31 cellular contexts compared by ENCODE assay signal in the genomic region with DNA sequence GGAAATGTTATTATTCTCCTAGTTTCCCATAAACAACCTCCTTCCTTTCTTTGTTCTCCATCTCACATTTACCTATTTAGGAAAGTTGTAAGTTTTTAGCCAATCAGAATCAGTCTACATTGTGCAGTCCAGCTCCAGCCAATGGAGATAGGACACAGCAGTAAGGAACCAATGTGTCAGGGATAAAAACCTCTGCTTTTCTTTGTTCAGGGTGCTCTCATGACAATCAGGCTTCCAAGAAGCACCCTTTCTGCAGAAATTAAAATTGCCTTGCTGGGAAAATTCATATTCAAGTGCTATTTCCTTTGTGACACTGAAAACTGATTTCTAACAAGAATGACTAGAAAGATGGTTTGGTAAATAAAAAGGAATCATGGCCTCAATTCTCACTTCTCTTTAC. TPM values are rescaled to one million over a fixed set of nuclear protein-coding genes. Genes with fewer than 3 reads are reported as not detected.
DNase-seq lines count a peak whose midpoint lies in the region; ATAC-seq, FAIRE-seq and TF ChIP-seq lines count a peak whose summit lies in the region.
"Had no signal": no experiment of that assay in that cellular context is flagged by ENCODE, and none has a peak within 500 bp of the region (broad histone marks: within the 10 kb centered on the region; RNA-seq: fewer than 3 reads in every experiment).

No MANE protein-coding gene starts in this region.

- H3K27ac ChIP-seq in A549 (no peak overlapping the region), right cardiac atrium (ENCODE audit: low read length) (no peak overlapping the region)
- H3K27ac ChIP-seq: adrenal gland, cardiac muscle cell, esophagus squamous epithelium, gastroesophageal sphincter, psoas muscle, SJSA1 had no signal

- POLR2A ChIA-PET in A549 (lab: Yijun Ruan, JAX): no interaction called here

- TF ChIP-seq POLR2A in A549 (IDR thresholded peaks at IDR 0.05; ENCODE audit: low read length): no peak

- ATAC-seq in A549 (no peak), right cardiac atrium (no peak)
- ATAC-seq: activated T-cell treated with anti-CD3 and anti-CD28 coated beads, Interleukin-2, amount 50 U/mL, for 72 hours; gastroesophageal sphincter; psoas muscle had no signal

- intact Hi-C loops in right cardiac atrium (cut with DNase I): no loop called here

- peak in 1 of 2 experiments; percentile 21 for DNase-seq in A549 (ENCODE audit: low read depth in 1 of 2, low spot score in 1 of 2)
- DNase-seq in KBM-7: peak; percentile 9
- DNase-seq in astrocyte of the spinal cord (ENCODE audit: low read depth, low spot score): peak; percentile 24
- peak; percentile 4 for DNase-seq in fibroblast of the aortic adventitia (ENCODE audit: low read depth)
- no peak for DNase-seq in amygdala (lab: John Stamatoyannopoulos, UW)
- DNase-seq in right cardiac atrium: no peak
- no peak for DNase-seq in KG1 (lab: John Stamatoyannopoulos, UW)
- DNase-seq in DMS79 treated with DMSO at 0.1 percent for 48 hours (lab: John Stamatoyannopoulos, UW): no peak
- DNase-seq: activated B cell treated with CpG ODN at 0.5 μM for 24 hours; activated naive CD4-positive, alpha-beta T cell treated with anti-CD3 and anti-CD28 coated beads for 36 hours; activated T-cell treated with anti-CD3 and anti-CD28 coated beads, Interleukin-2, amount 50 U/mL, for 72 hours; adrenal gland; CD4-positive, alpha-beta memory T cell; cortex of kidney; esophagus squamous epithelium; hippocampal formation; immature natural killer cell; NCI-H1930; NCI-H2227 treated with DMSO at 0.1 percent for 48 hours; NCI-H748 treated with DMSO at 0.1 percent for 48 hours; nucleus accumbens; psoas muscle; RPMI8226; trophoblast cell had no signal

- no peak overlapping the region for H3K4me3 ChIP-seq in A549
- H3K4me3 ChIP-seq in astrocyte of the spinal cord (ENCODE audit: low read depth, low read length): no peak overlapping the region
- no peak overlapping the region for H3K4me3 ChIP-seq in fibroblast of the aortic adventitia (ENCODE audit: low read depth, low read length)
- no peak overlapping the region for H3K4me3 ChIP-seq in right cardiac atrium (ENCODE audit: low read length)
- H3K4me3 ChIP-seq: adrenal gland, cardiac muscle cell, esophagus squamous epithelium, gastroesophageal sphincter, psoas muscle, SJSA1 had no signal

- H3K4me1 ChIP-seq in A549: no peaks in the 10 kb centered on the region
- H3K4me1 ChIP-seq in right cardiac atrium (ENCODE audit: control insufficient read depth, insufficient read depth, low read length): no peaks in the 10 kb centered on the region
- H3K4me1 ChIP-seq: adrenal gland, esophagus squamous epithelium, gastroesophageal sphincter, psoas muscle, SJSA1 had no signal

- in situ Hi-C loops in KBM-7 (cut with MboI; ENCODE audit: low pct_unique_long_range_greater_than_20kb, low sequenced_read_pairs): no loop called here
- in situ Hi-C loops in astrocyte of the spinal cord (cut with HindIII; ENCODE audit: low sequenced_read_pairs): no loop called here

- no peak overlapping the region for H3K4me2 ChIP-seq in A549

- H3K27me3 ChIP-seq in right cardiac atrium (ENCODE audit: control insufficient read depth, insufficient read depth): no peaks in the 10 kb centered on the region
- H3K27me3 ChIP-seq: adrenal gland, cardiac muscle cell, gastroesophageal sphincter had no signal

- H3K9me3 ChIP-seq in A549: peaks cover 37% of the 10 kb centered on the region; the same call in 2 of the 3 replicates
- H3K9me3 ChIP-seq in right cardiac atrium (ENCODE audit: control insufficient read depth, low read length): peaks cover 2% of the 10 kb centered on the region

- TF ChIP-seq EP300 in A549 (IDR thresholded peaks at IDR 0.05): no peak

- no peak for FAIRE-seq in A549 (lab: Jason Lieb, UNC)

- TF ChIP-seq RAD21 in A549 (conservative IDR thresholded peaks at IDR 0.05 in 1 of 2, IDR thresholded peaks at IDR 0.05 in 1 of 2): no peak

- TF ChIP-seq CTCF in A549 (IDR thresholded peaks at IDR 0.05) (no peak), astrocyte of the spinal cord (IDR thresholded peaks at IDR 0.05; ENCODE audit: low read depth, low read length) (no peak), fibroblast of the aortic adventitia (IDR thresholded peaks at IDR 0.05; ENCODE audit: insufficient read depth, low read length) (no peak)

- CTCF ChIA-PET in A549 (lab: Yijun Ruan, JAX): interaction anchor here (1.3 to 1.6 kb wide), 2 partner anchors 10 to 88 kb away, joined by 4 read pairs; no protein-coding TSS in a partner anchor

TF ChIP-seq in A549, 52 proteins besides CTCF, POLR2A, EP300 and RAD21:
- TF ChIP-seq, protein P1, sequence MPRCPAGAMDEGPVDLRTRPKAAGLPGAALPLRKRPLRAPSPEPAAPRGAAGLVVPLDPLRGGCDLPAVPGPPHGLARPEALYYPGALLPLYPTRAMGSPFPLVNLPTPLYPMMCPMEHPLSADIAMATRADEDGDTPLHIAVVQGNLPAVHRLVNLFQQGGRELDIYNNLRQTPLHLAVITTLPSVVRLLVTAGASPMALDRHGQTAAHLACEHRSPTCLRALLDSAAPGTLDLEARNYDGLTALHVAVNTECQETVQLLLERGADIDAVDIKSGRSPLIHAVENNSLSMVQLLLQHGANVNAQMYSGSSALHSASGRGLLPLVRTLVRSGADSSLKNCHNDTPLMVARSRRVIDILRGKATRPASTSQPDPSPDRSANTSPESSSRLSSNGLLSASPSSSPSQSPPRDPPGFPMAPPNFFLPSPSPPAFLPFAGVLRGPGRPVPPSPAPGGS (IDR thresholded peaks at IDR 0.05): no peak
- peak; percentile 53; the same call in 1 of the 2 replicates for TF ChIP-seq KDM1A (IDR thresholded peaks at IDR 0.05; ENCODE audit: low read depth)
TF ChIP-seq in A549: peak in this region for 1.

RNA-seq across cellular contexts. Expression of a gene that starts 14.6 kb away (rescaled TPM):
- not detected in 2 replicates for polyA plus RNA-seq in A549 (2011; rRNA removed)
- not detected in 2 replicates for polyA plus RNA-seq in A549 (2012; cell fraction: cytosol; rRNA removed)
- not detected in 2 replicates for polyA plus RNA-seq in A549 (2012; cell fraction: nucleus; rRNA removed)
- polyA plus RNA-seq in A549 (2017; fragmentation: RNase III; extraction: RNeasy Plus Mini Kit Qiagen cat#74134 plus additional on column Dnase treatment): not detected in 3 replicates
- polyA minus RNA-seq in A549 (2011; rRNA and poly(A)+ RNA removed): not detected in 2 replicates
- total RNA-seq in fibroblast of the aortic adventitia (ENCODE audit: low replicate concordance): not detected in 2 replicates
- total RNA-seq in right cardiac atrium: not detected
- not detected for polyA plus RNA-seq in right cardiac atrium
- total RNA-seq: A673; activated B cell treated with CpG ODN at 0.5 μM for 24 hours; activated naive CD4-positive, alpha-beta T cell treated with anti-CD3 and anti-CD28 coated beads for 36 hours; activated T-cell treated with anti-CD3 and anti-CD28 coated beads, Interleukin-2, amount 50 U/mL, for 72 hours; adrenal gland; cardiac muscle cell; CD4-positive, alpha-beta memory T cell; H4; mesenteric fat pad; psoas muscle; SJSA1; skeletal muscle tissue had no signal
- polyA plus RNA-seq: adrenal gland; cardiac muscle cell; CD4-positive, alpha-beta memory T cell; immature natural killer cell; psoas muscle had no signal

RNA-seq across cellular contexts. Expression of a gene that starts 18.9 kb away (rescaled TPM):
- polyA plus RNA-seq in A549 (2011; rRNA removed): not detected in 2 replicates
- polyA plus RNA-seq in A549 (2012; cell fraction: cytosol; rRNA removed): not detected in 2 replicates
- not detected in 2 replicates for polyA plus RNA-seq in A549 (2012; cell fraction: nucleus; rRNA removed)
- not detected in 3 replicates for polyA plus RNA-seq in A549 (2017; fragmentation: RNase III; extraction: RNeasy Plus Mini Kit Qiagen cat#74134 plus additional on column Dnase treatment)
- not detected in 2 replicates for polyA minus RNA-seq in A549 (2011; rRNA and poly(A)+ RNA removed)
- not detected in 2 replicates for total RNA-seq in fibroblast of the aortic adventitia (ENCODE audit: low replicate concordance)
- under 1 TPM in 1 of 4 donors, not detected in 3; 0.94 TPM for total RNA-seq in right cardiac atrium
- 1.2 TPM for polyA plus RNA-seq in right cardiac atrium
- total RNA-seq: A673; activated B cell treated with CpG ODN at 0.5 μM for 24 hours; activated naive CD4-positive, alpha-beta T cell treated with anti-CD3 and anti-CD28 coated beads for 36 hours; activated T-cell treated with anti-CD3 and anti-CD28 coated beads, Interleukin-2, amount 50 U/mL, for 72 hours; cardiac muscle cell; CD4-positive, alpha-beta memory T cell; H4; mesenteric fat pad; SJSA1; skeletal muscle tissue had no signal
- polyA plus RNA-seq: cardiac muscle cell; CD4-positive, alpha-beta memory T cell; immature natural killer cell had no signal

RNA-seq across cellular contexts. Expression of a gene that starts 33.1 kb away (rescaled TPM):
- polyA plus RNA-seq in A549 (2011; rRNA removed) (not detected in 2 replicates), A549 (2017; fragmentation: RNase III; extraction: RNeasy Plus Mini Kit Qiagen cat#74134 plus additional on column Dnase treatment) (not detected in 3 replicates), right cardiac atrium (not detected)
- polyA plus RNA-seq in A549 (2012; cell fraction: cytosol; rRNA removed): not detected in 2 replicates
- not detected in 2 replicates for polyA plus RNA-seq in A549 (2012; cell fraction: nucleus; rRNA removed)
- not detected in 2 replicates for polyA minus RNA-seq in A549 (2011; rRNA and poly(A)+ RNA removed)
- total RNA-seq in fibroblast of the aortic adventitia (ENCODE audit: low replicate concordance) (not detected in 2 replicates), right cardiac atrium (not detected)
- total RNA-seq: A673; activated B cell treated with CpG ODN at 0.5 μM for 24 hours; activated naive CD4-positive, alpha-beta T cell treated with anti-CD3 and anti-CD28 coated beads for 36 hours; activated T-cell treated with anti-CD3 and anti-CD28 coated beads, Interleukin-2, amount 50 U/mL, for 72 hours; adrenal gland; cardiac muscle cell; CD4-positive, alpha-beta memory T cell; esophagus squamous epithelium; gastroesophageal sphincter; H4; mesenteric fat pad; psoas muscle; SJSA1; skeletal muscle tissue had no signal
- polyA plus RNA-seq: adrenal gland; cardiac muscle cell; CD4-positive, alpha-beta memory T cell; immature natural killer cell; psoas muscle had no signal

RNA-seq across cellular contexts. Expression of a gene that starts 46.9 kb away (rescaled TPM):
- not detected in 2 replicates for polyA plus RNA-seq in A549 (2011; rRNA removed)
- not detected in 2 replicates for polyA plus RNA-seq in A549 (2012; cell fraction: cytosol; rRNA removed)
- polyA plus RNA-seq in A549 (2012; cell fraction: nucleus; rRNA removed): not detected in 2 replicates
- polyA plus RNA-seq in A549 (2017; fragmentation: RNase III; extraction: RNeasy Plus Mini Kit Qiagen cat#74134 plus additional on column Dnase treatment): not detected in 3 replicates
- not detected in 2 replicates for polyA minus RNA-seq in A549 (2011; rRNA and poly(A)+ RNA removed)
- not detected in 2 replicates for total RNA-seq in fibroblast of the aortic adventitia (ENCODE audit: low replicate concordance)
- total RNA-seq in right cardiac atrium: not detected
- not detected for polyA plus RNA-seq in right cardiac atrium
- total RNA-seq: A673; activated B cell treated with CpG ODN at 0.5 μM for 24 hours; activated naive CD4-positive, alpha-beta T cell treated with anti-CD3 and anti-CD28 coated beads for 36 hours; activated T-cell treated with anti-CD3 and anti-CD28 coated beads, Interleukin-2, amount 50 U/mL, for 72 hours; adrenal gland; cardiac muscle cell; CD4-positive, alpha-beta memory T cell; H4; mesenteric fat pad; psoas muscle; SJSA1; skeletal muscle tissue had no signal
- polyA plus RNA-seq: adrenal gland; cardiac muscle cell; CD4-positive, alpha-beta memory T cell; immature natural killer cell had no signal

Comparison
In these comparisons a context has a peak if more than half of its experiments do, and no peak if none do; other contexts are left out.
1. DNase-seq: peak in KBM-7 (single experiment), astrocyte of the spinal cord (single experiment) and fibroblast of the aortic adventitia (single experiment); none in amygdala (0 of 56), right cardiac atrium (0 of 3), KG1 (single experiment) and DMS79 treated with DMSO at 0.1 percent for 48 hours (single experiment).